9 cellular contexts compared by ENCODE assay signal in genomic region chr16:10181196-10182162, GRCh38. TPM values are rescaled to one million over a fixed set of nuclear protein-coding genes. Genes with fewer than 3 reads are reported as not detected.
DNase-seq lines count a peak whose midpoint lies in the region; ATAC-seq and TF ChIP-seq lines count a peak whose summit lies in the region.
"Had no signal": no experiment of that assay in that cellular context is flagged by ENCODE, and none has a peak within 500 bp of the region (broad histone marks: within the 10 kb centered on the region; RNA-seq: fewer than 3 reads in every experiment).

No MANE protein-coding gene starts in this region.

- peak; percentile 84 to 94 for TF ChIP-seq RAD21 in liver (IDR thresholded peaks at IDR 0.05)

- H3K27ac ChIP-seq in dorsolateral prefrontal cortex (peak overlapping the region in 58 of 59 donors; percentile 6 to 93 (median 84)), liver (ENCODE audit: low read depth in 1 of 2, low read length in 2 of 2) (no peak overlapping the region)

- H3K27me3 Mint-ChIP-seq in T-helper 17 cell = peaks cover 63% of the 10 kb centered on the region

- ATAC-seq in HG02981 (IDR thresholded peaks at IDR 0.05; ENCODE audit: unreplicated experiment) (peak; percentile 50), T-helper 17 cell (peak; percentile 44)

- H3K4me1 ChIP-seq in liver (ENCODE audit: control insufficient read depth in 4 of 4, insufficient read depth in 4 of 4, low read length in 3 of 4) = peaks cover 14 to 29% (median 25%) of the 10 kb centered on the region in 4 donors

- H3K27me3 ChIP-seq in dorsolateral prefrontal cortex (peaks cover 0 to 45% (median 9%) of the 10 kb centered on the region in 45 donors), liver (ENCODE audit: control insufficient read depth in 4 of 4, insufficient read depth in 4 of 4, low read length in 3 of 4) (peaks cover 4 to 14% (median 7%) of the 10 kb centered on the region in 4 donors)

- H3K4me3 ChIP-seq in dorsolateral prefrontal cortex (peak overlapping the region; percentile 37 to 81 (median 65)), liver (ENCODE audit: low read depth in 1 of 3, low read length in 3 of 3) (peak overlapping the region in 2 of 3 donors; percentile 30 to 55)

- no peaks in the 10 kb centered on the region for H3K9me3 ChIP-seq in T-helper 17 cell (ENCODE audit: control insufficient read depth, low read length, poor library complexity, severe bottlenecking)
- no peaks in the 10 kb centered on the region for H3K9me3 ChIP-seq in liver (ENCODE audit: control insufficient read depth in 4 of 4, low read length in 3 of 4)

- 4% methylated on average over 85 of the region's 85 CpGs for WGBS in liver

- H3K9ac ChIP-seq in liver (ENCODE audit: low read depth in 1 of 2, low read length in 2 of 2) = no peak overlapping the region

- H3K4me3 Mint-ChIP-seq in T-helper 17 cell = peak overlapping the region; percentile 63

- H3K36me3 ChIP-seq in liver (ENCODE audit: control insufficient read depth in 4 of 4, insufficient read depth in 3 of 4, low read depth in 1 of 4, low read length in 3 of 4) = no peaks in the 10 kb centered on the region

- peaks cover 4% of the 10 kb centered on the region for H3K36me3 Mint-ChIP-seq in T-helper 17 cell (ENCODE audit: low read depth)

- intact Hi-C loops in dorsolateral prefrontal cortex (cut with DNase I) = loop anchor here (2.0 to 5.0 kb wide), 8 partner anchors 55 to 1043 kb away; no protein-coding TSS in a partner anchor

- H3K27ac Mint-ChIP-seq in T-helper 17 cell = no peak overlapping the region

- H3K4me1 Mint-ChIP-seq in T-helper 17 cell = peaks cover 14% of the 10 kb centered on the region

- TF ChIP-seq CTCF in dorsolateral prefrontal cortex (IDR thresholded peaks at IDR 0.05 in 54 of 56, conservative IDR thresholded peaks at IDR 0.05 in 2 of 56; ENCODE audit: low read depth in 1 of 56, partially characterized antibody in 56 of 56) = peak; percentile 65 to 99 (median 93)
- TF ChIP-seq CTCF in liver (IDR thresholded peaks at IDR 0.05; ENCODE audit: low read depth, low read length, missing input control) = peak; percentile 76

- DNase-seq in NCI-H524 (lab: John Stamatoyannopoulos, UW) (peak; percentile 35 to 75), NCI-H524 treated with DMSO at 0.1 percent for 48 hours (lab: John Stamatoyannopoulos, UW) (no peak), T-helper 17 cell (peak in 1 of 3 donors; percentile 8), dorsolateral prefrontal cortex (peak; percentile 69 to 92 (median 74)), NCI-H1436 (lab: John Stamatoyannopoulos, UW) (no peak)
- DNase-seq in stimulated activated CD4-positive, alpha-beta T cell treated with anti-CD3 and anti-CD28 coated beads, Interleukin-4, amount 100 ng/mL, for 48 hours (ENCODE audit: low read depth in 2 of 2) = peak; percentile 33 to 50

TF ChIP-seq in liver, 16 proteins besides CTCF, POLR2A, EP300 and RAD21:
- TF ChIP-seq JUND (IDR thresholded peaks at IDR 0.05) (no peak), FOXA1 (IDR thresholded peaks at IDR 0.05) (no peak), REST (IDR thresholded peaks at IDR 0.05) (no peak), ZBTB33 (IDR thresholded peaks at IDR 0.05) (no peak), EGR1 (IDR thresholded peaks at IDR 0.05; ENCODE audit: low read depth in 2 of 2) (no peak)

RNA-seq across cellular contexts. Expression of gene GRIN2A, which starts 0.7 kb away (rescaled TPM):
- not detected for total RNA-seq in T-helper 17 cell
- total RNA-seq in dorsolateral prefrontal cortex = 100 to 1,000 TPM in 115 of 120 experiments, 10 to 100 TPM in 5; 52.1 to 201 (median 143) TPM
- total RNA-seq in liver = under 1 TPM; under 0.01 to 0.08 TPM
- polyA plus RNA-seq in liver = under 1 TPM in 1 of 2 donors, not detected in 1; 0.07 TPM
- total RNA-seq: mononuclear cell had no signal

Comparison
In these comparisons a context has a peak if more than half of its experiments do, and no peak if none do; other contexts are left out.
1. DNase-seq: peak in NCI-H524 (2 of 2), dorsolateral prefrontal cortex (10 of 10) and stimulated activated CD4-positive, alpha-beta T cell treated with anti-CD3 and anti-CD28 coated beads, Interleukin-4, amount 100 ng/mL, for 48 hours (2 of 2); none in NCI-H524 treated with DMSO at 0.1 percent for 48 hours (single experiment) and NCI-H1436 (single experiment).
2. H3K27ac ChIP-seq: peak in dorsolateral prefrontal cortex (58 of 59); none in liver (0 of 2).
3. RNA of gene GRIN2A, which starts 0.7 kb away (total RNA-seq): 52.1 to 201 TPM in dorsolateral prefrontal cortex; under 0.01 to 0.08 TPM in liver and not detected in T-helper 17 cell; every median in the first group is over 10 times any median in the second.